ENCODE assay signal across 10 cellular contexts in the genomic region with DNA sequence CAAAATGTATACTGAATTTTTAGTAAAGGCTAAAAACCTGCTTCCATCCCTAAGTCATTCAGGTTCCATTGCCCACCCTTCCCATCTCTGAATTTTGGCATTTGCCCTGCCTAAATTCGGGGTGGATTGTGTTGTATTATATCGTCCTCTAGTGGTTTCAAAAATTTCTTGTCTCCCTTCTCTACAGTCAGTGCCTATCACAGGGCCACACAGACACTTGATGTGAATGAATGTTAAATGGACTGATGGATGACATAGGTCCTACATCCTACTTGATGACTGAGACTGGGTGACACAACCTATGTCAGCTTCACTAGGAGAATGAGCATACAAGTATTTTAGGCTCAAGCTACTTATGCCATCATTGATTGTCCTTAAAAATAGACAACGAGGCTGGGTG. TPM values are rescaled to one million over a fixed set of nuclear protein-coding genes. Genes with fewer than 3 reads are reported as not detected.
A peak's percentile ranks its signal among the peaks of the same experiment; 100 is the strongest.
DNase-seq lines count a peak whose midpoint lies in the region; ATAC-seq lines count a peak whose summit lies in the region.
"Had no signal": no experiment of that assay in that cellular context is flagged by ENCODE, and none has a peak within 500 bp of the region (broad histone marks: within the 10 kb centered on the region; RNA-seq: fewer than 3 reads in every experiment).

No MANE protein-coding gene starts in this region.

- CTCF ChIA-PET in activated CD4-positive, alpha-beta T cell treated with anti-CD3 and anti-CD28 coated beads for 36 hours (lab: Charles Lee) = interaction anchor here (1.2 kb wide), 1 partner anchor 24 kb away, joined by 4 read pairs; no protein-coding TSS in a partner anchor

- intact Hi-C loops in activated CD4-positive, alpha-beta T cell treated with anti-CD3 and anti-CD28 coated beads for 36 hours (cut with DNase I, micrococcal nuclease) = loop anchor here (2.0 to 10.0 kb wide), 2 partner anchors 35 to 287 kb away; a partner anchor contains a TSS

- H3K36me3 Mint-ChIP-seq in activated CD4-positive, alpha-beta T cell treated with anti-CD3 and anti-CD28 coated beads for 36 hours (ENCODE audit: low read depth) = no peaks in the 10 kb centered on the region

- peaks cover 9% of the 10 kb centered on the region for H3K4me1 Mint-ChIP-seq in activated CD4-positive, alpha-beta T cell treated with anti-CD3 and anti-CD28 coated beads for 36 hours
- H3K4me1 Mint-ChIP-seq in stimulated activated naive CD8-positive, alpha-beta T cell treated with anti-CD3 and anti-CD28 coated beads, Interleukin-15, amount 100 ng/mL, for 72 hours = peaks cover 20% of the 10 kb centered on the region

- POLR2A ChIA-PET in activated CD4-positive, alpha-beta T cell treated with anti-CD3 and anti-CD28 coated beads for 36 hours (lab: Charles Lee) = no interaction called here

- no peak overlapping the region for H3K4me3 Mint-ChIP-seq in activated CD4-positive, alpha-beta T cell treated with anti-CD3 and anti-CD28 coated beads for 36 hours
- no peak overlapping the region for H3K4me3 Mint-ChIP-seq in stimulated activated naive CD8-positive, alpha-beta T cell treated with anti-CD3 and anti-CD28 coated beads, Interleukin-15, amount 100 ng/mL, for 72 hours

- peak; percentile 80 for ATAC-seq in activated CD4-positive, alpha-beta T cell treated with anti-CD3 and anti-CD28 coated beads for 36 hours
- ATAC-seq in esophagus mucosa = peak; percentile 11
- ATAC-seq in stimulated activated naive CD8-positive, alpha-beta T cell treated with anti-CD3 and anti-CD28 coated beads, Interleukin-15, amount 100 ng/mL, for 72 hours = peak; percentile 43

- H3K9me3 Mint-ChIP-seq in activated CD4-positive, alpha-beta T cell treated with anti-CD3 and anti-CD28 coated beads for 36 hours (ENCODE audit: low read depth) = no peaks in the 10 kb centered on the region
- no peaks in the 10 kb centered on the region for H3K9me3 Mint-ChIP-seq in stimulated activated naive CD8-positive, alpha-beta T cell treated with anti-CD3 and anti-CD28 coated beads, Interleukin-15, amount 100 ng/mL, for 72 hours

- DNase-seq in activated CD4-positive, alpha-beta T cell treated with anti-CD3 and anti-CD28 coated beads for 36 hours = no peak
- no peak for DNase-seq in activated CD4-positive, alpha-beta T cell treated with anti-CD3 and anti-CD28 coated beads, Interleukin-2, amount 50 U/mL, for 48 hours
- DNase-seq in OCI-M1 (lab: John Stamatoyannopoulos, UW) (peak; percentile 62), GM03348 (ENCODE audit: low spot score) (no peak), activated gamma-delta T cell (lab: John Stamatoyannopoulos, UW) (no peak), NCI-H1436 (lab: John Stamatoyannopoulos, UW) (no peak)
- DNase-seq in stimulated activated naive CD8-positive, alpha-beta T cell treated with anti-CD3 and anti-CD28 coated beads, Interleukin-15, amount 100 ng/mL, for 72 hours = no peak
- DNase-seq: activated CD4-positive, alpha-beta T cell treated with anti-CD3 and anti-CD28 coated beads, Interleukin-2, amount 50 U/mL, for 1 hour; effector CD8-positive, alpha-beta T cell had no signal

- no peaks in the 10 kb centered on the region for H3K27me3 Mint-ChIP-seq in activated CD4-positive, alpha-beta T cell treated with anti-CD3 and anti-CD28 coated beads for 36 hours
- no peaks in the 10 kb centered on the region for H3K27me3 Mint-ChIP-seq in stimulated activated naive CD8-positive, alpha-beta T cell treated with anti-CD3 and anti-CD28 coated beads, Interleukin-15, amount 100 ng/mL, for 72 hours

- H3K27ac Mint-ChIP-seq in activated CD4-positive, alpha-beta T cell treated with anti-CD3 and anti-CD28 coated beads for 36 hours = no peak overlapping the region
- no peak overlapping the region for H3K27ac Mint-ChIP-seq in stimulated activated naive CD8-positive, alpha-beta T cell treated with anti-CD3 and anti-CD28 coated beads, Interleukin-15, amount 100 ng/mL, for 72 hours

RNA-seq across cellular contexts. Expression of a gene that starts 45.6 kb away (rescaled TPM):
- 10 to 100 TPM; 44.1 to 45.1 TPM for total RNA-seq in activated CD4-positive, alpha-beta T cell treated with anti-CD3 and anti-CD28 coated beads for 36 hours
- 26.9 TPM for total RNA-seq in esophagus mucosa

Comparison
In these comparisons a context has a peak if more than half of its experiments do, and no peak if none do; other contexts are left out.
1. ATAC-seq: peak in every context shown above with its lines; median percentile 80 in activated CD4-positive, alpha-beta T cell treated with anti-CD3 and anti-CD28 coated beads for 36 hours; 43 in stimulated activated naive CD8-positive, alpha-beta T cell treated with anti-CD3 and anti-CD28 coated beads, Interleukin-15, amount 100 ng/mL, for 72 hours; 11 in esophagus mucosa.